24 cellular contexts compared by ENCODE assay signal in the genomic region with DNA sequence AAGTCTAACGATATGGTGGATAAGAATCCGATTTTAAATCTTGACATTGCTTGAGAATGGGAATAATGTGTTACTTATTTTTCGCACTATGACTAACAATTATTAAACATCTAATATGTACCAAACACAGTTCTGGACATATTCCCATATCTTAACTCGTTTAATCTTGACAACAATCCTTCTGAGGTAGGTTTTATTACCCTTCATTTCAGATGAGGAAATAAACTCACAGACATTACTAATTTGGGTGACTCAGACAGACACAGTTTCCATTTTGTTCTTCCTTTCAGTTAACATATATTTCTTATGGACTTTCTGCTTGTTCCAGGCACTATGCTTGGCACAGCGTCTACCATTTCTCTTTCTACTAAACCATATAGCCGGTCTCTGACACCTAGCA.
"Had no signal": no experiment of that assay in that cellular context is flagged by ENCODE, and none has a peak within 500 bp of the region (broad histone marks: within the 10 kb centered on the region; RNA-seq: fewer than 3 reads in every experiment).

No MANE protein-coding gene starts in this region.

- H3K4me3 ChIP-seq: colonic mucosa, esophagus muscularis mucosa, pancreas, prostate gland, stomach, thyroid gland, upper lobe of right lung had no signal

- H3K36me3 ChIP-seq: colonic mucosa, esophagus muscularis mucosa, pancreas, prostate gland, stomach, thyroid gland, upper lobe of right lung, WERI-Rb-1 had no signal

- DNase-seq: activated CD4-positive, alpha-beta T cell treated with anti-CD3 and anti-CD28 coated beads for 48 hours; activated CD4-positive, alpha-beta T cell treated with anti-CD3 and anti-CD28 coated beads, Interleukin-2, amount 50 U/mL, for 48 hours; activated CD8-positive, alpha-beta memory T cell treated with anti-CD3 and anti-CD28 coated beads for 24 hours; activated effector memory CD4-positive, alpha-beta T cell treated with Interleukin-2 at 50 U/mL for 16 hours; activated naive CD4-positive, alpha-beta T cell treated with Interleukin-2 at 50 U/mL for 16 hours; anterior cingulate cortex; colonic mucosa; effector CD8-positive, alpha-beta T cell; glutamatergic neuron; kidney; left colon; midbrain; naive thymus-derived CD4-positive, alpha-beta T cell; pancreas; stimulated activated CD4-positive, alpha-beta T cell treated with anti-CD3 and anti-CD28 coated beads, Interleukin-15, amount 100 ng/mL, for 24 hours; stimulated activated CD4-positive, alpha-beta T cell treated with anti-CD3 and anti-CD28 coated beads, Interleukin-2, amount 100 ng/mL, for 24 hours; stimulated activated naive B cell treated with anti-CD40 and anti-IgM and Interleukin-4, amounts not matched to agents 10 μg/mL and 1 μg/mL and 100 μg/mL, for 72 hours; stomach; T-helper 9 cell; thyroid gland; upper lobe of right lung; WERI-Rb-1 had no signal

- H3K4me1 ChIP-seq: colonic mucosa, esophagus muscularis mucosa, pancreas, prostate gland, stomach, thyroid gland, upper lobe of right lung had no signal

- H3K9me3 ChIP-seq: colonic mucosa, esophagus muscularis mucosa, pancreas, prostate gland, thyroid gland, upper lobe of right lung had no signal

- H3K27me3 ChIP-seq: colonic mucosa, esophagus muscularis mucosa, pancreas, stomach, thyroid gland, upper lobe of right lung had no signal

- H3K27ac ChIP-seq: colonic mucosa, esophagus muscularis mucosa, pancreas, prostate gland, stomach, thyroid gland, upper lobe of right lung, WERI-Rb-1 had no signal
